ENCODE assay signal across 1 cellular context in the genomic region with DNA sequence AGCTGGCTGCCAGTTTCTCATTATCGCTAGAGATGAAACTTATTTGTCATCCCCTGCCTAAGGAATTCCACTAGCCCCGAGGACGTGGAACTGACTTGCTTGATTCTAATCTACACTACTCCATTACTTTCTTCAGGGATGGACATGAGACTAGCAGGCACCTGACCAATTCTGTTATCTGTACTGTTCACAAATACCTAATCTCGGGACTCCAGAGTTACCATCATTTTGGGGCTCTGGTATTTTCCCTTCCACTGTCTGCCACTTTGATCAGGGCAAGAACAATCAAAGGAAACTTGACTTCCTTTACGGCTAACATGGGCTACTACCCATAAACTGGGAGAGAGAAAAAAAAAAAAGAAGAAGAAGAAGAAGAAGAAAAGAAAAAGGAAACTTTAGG.
A peak's percentile ranks its signal among the peaks of the same experiment; 100 is the strongest.
TF ChIP-seq lines count a peak whose summit lies in the region.

No MANE protein-coding gene starts in this region.

TF ChIP-seq in HepG2, 621 proteins besides CTCF, POLR2A, EP300 and RAD21:
- TF ChIP-seq, protein P1, sequence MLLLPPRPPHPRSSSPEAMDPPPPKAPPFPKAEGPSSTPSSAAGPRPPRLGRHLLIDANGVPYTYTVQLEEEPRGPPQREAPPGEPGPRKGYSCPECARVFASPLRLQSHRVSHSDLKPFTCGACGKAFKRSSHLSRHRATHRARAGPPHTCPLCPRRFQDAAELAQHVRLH (CRISPR knock-in tag; IDR thresholded peaks at IDR 0.05; ENCODE audit: borderline replicate concordance, low read depth): no peak
- 0 out of 2 replicates have a peak, but pooled peaks have one; percentile 1 for TF ChIP-seq NCOA2 (CRISPR knock-in tag; IDR thresholded peaks at IDR 0.05)
